ENCODE assay signal across 24 cellular contexts in the genomic region with DNA sequence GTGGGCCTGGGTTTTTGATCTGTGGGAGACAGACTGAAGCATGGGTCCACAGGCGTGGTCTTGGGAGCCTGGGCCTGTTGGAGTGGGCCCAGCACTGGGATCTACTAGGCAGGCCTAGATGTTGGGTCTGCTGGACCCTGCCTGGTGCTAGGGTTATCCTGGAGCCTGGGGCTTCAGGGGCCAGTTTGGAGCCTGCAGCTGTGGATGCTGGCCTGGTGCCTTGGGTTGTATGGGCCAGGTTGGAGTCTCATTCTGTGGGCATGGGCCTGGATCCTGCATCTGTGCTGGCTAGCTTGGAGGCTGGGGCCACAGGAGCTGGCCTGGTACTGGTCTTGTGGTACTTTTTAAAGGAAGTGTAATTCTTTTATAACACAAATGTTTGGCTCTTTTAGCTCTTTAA.
"Had no signal": no experiment of that assay in that cellular context is flagged by ENCODE, and none has a peak within 500 bp of the region (broad histone marks: within the 10 kb centered on the region; RNA-seq: fewer than 3 reads in every experiment).

No MANE protein-coding gene starts in this region.

- H3K4me3 ChIP-seq: ovary, prostate gland, right lobe of liver, sigmoid colon, stomach, thoracic aorta, thyroid gland, tibial nerve, upper lobe of left lung, uterus had no signal

- H3K9me3 ChIP-seq: prostate gland, thyroid gland had no signal

- DNase-seq: naive thymus-derived CD4-positive, alpha-beta T cell; natural killer cell; nephron progenitor cell; occipital lobe; ovary; retina; right lobe of liver; sigmoid colon; small intestine; stimulated activated CD4-positive, alpha-beta T cell treated with anti-CD3 and anti-CD28 coated beads, Interleukin-15, amount 100 ng/mL, for 24 hours; stimulated activated CD4-positive, alpha-beta T cell treated with anti-CD3 and anti-CD28 coated beads, Interleukin-2, amount 100 ng/mL, for 24 hours; stimulated activated CD4-positive, alpha-beta T cell treated with anti-CD3 and anti-CD28 coated beads, Interleukin-2, amount 100 ng/mL, for 48 hours; stimulated activated CD4-positive, alpha-beta T cell treated with anti-CD3 and anti-CD28 coated beads, Interleukin-4, amount 100 ng/mL, for 24 hours; stimulated activated naive B cell treated with anti-CD40 and anti-IgM and Interleukin-4, amounts not matched to agents 10 μg/mL and 1 μg/mL and 100 μg/mL, for 72 hours; stimulated activated naive CD4-positive, alpha-beta T cell treated with Interleukin-2 at 50 U/mL for 16 hours; stomach; thyroid gland; trophoblast cell; upper lobe of left lung; uterus had no signal

- H3K9ac ChIP-seq: parathyroid adenoma had no signal

- H3K27ac ChIP-seq: ovary, parathyroid adenoma, prostate gland, right lobe of liver, sigmoid colon, stomach, thoracic aorta, thyroid gland, tibial nerve, upper lobe of left lung, uterus had no signal

- H3K36me3 ChIP-seq: ovary, prostate gland, right lobe of liver, sigmoid colon, stomach, thyroid gland, upper lobe of left lung, uterus had no signal

- FAIRE-seq: small intestine had no signal

- H3K27me3 ChIP-seq: ovary, right lobe of liver, sigmoid colon, stomach, thyroid gland, tibial nerve, upper lobe of left lung, uterus had no signal

- H3K4me1 ChIP-seq: parathyroid adenoma, prostate gland, sigmoid colon, stomach, thyroid gland, tibial nerve, upper lobe of left lung, uterus had no signal

- H2AFZ ChIP-seq: parathyroid adenoma had no signal
